Comparison of ENCODE assay signal across 8 cellular contexts in genomic region chr22:41543854-41544670, GRCh38. TPM values are rescaled to one million over a fixed set of nuclear protein-coding genes. Genes with fewer than 3 reads are reported as not detected.
DNase-seq lines count a peak whose midpoint lies in the region; ATAC-seq and TF ChIP-seq lines count a peak whose summit lies in the region.

Gene POLR3H (minus strand): TSS chr22:41544470. CDS start chr22:41544101, 369 bp downstream.

- H3K9me3 ChIP-seq in DND-41 (ENCODE audit: insufficient read depth, low read length, severe bottlenecking) (no peaks in the 10 kb centered on the region), KOPT-K1 (ENCODE audit: insufficient read depth, low read length, poor library complexity, severe bottlenecking) (no peaks in the 10 kb centered on the region), Peyer's patch (no peaks in the 10 kb centered on the region), esophagus muscularis mucosa (no peaks in the 10 kb centered on the region)

- H3K4me2 ChIP-seq in DND-41 (ENCODE audit: insufficient read depth, low read length): peak within 1 kb of the TSS; percentile 87

- peak within 1 kb of the TSS; percentile 81 for H3K9ac ChIP-seq in DND-41 (ENCODE audit: low read depth, low read length)

- H3K27ac ChIP-seq in DND-41 (ENCODE audit: low read length) (peak within 1 kb of the TSS; percentile 74), KOPT-K1 (ENCODE audit: low read depth, low read length, poor library complexity, severe bottlenecking) (peak within 1 kb of the TSS; percentile 64), Peyer's patch (peak within 1 kb of the TSS; percentile 64 to 88 (median 82)), esophagus muscularis mucosa (replicated peaks in 1 of 4) (peak within 1 kb of the TSS; percentile 89 to 93 (median 92))

- under 1% methylated on average over 50 of the region's 80 CpGs for WGBS in esophagus muscularis mucosa

- H3K36me3 ChIP-seq in DND-41 (ENCODE audit: insufficient read depth, low read length): peaks cover 26% of the 10 kb centered on the region
- H3K36me3 ChIP-seq in KOPT-K1 (ENCODE audit: insufficient read depth, low read length): peaks cover 37% of the 10 kb centered on the region
- H3K36me3 ChIP-seq in Peyer's patch: no peaks in the 10 kb centered on the region
- H3K36me3 ChIP-seq in esophagus muscularis mucosa: peaks cover 0 to 17% (median 11%) of the 10 kb centered on the region in 4 donors

- H4K20me1 ChIP-seq in DND-41 (ENCODE audit: insufficient read depth, low read length): peaks cover 38% of the 10 kb centered on the region; the same call in 1 of the 2 replicates

- TF ChIP-seq CTCF in DND-41 (IDR thresholded peaks at IDR 0.05; ENCODE audit: borderline replicate concordance, extremely low read depth, low read length, poor library complexity, severe bottlenecking) (peak; percentile 68), Peyer's patch (IDR thresholded peaks at IDR 0.05) (peak; percentile 44 to 69 (median 57)), esophagus muscularis mucosa (IDR thresholded peaks at IDR 0.05) (peak; percentile 63 to 72 (median 72))

- H3K4me3 ChIP-seq in DND-41 (ENCODE audit: low read depth in 1 of 2, low read length in 2 of 2) (peak within 1 kb of the TSS; percentile 68 to 80), Peyer's patch (peak within 1 kb of the TSS; percentile 65 to 97 (median 84)), esophagus muscularis mucosa (peak within 1 kb of the TSS; percentile 70 to 93 (median 76))

- peak in 1 of 2 donors; percentile 54 for TF ChIP-seq POLR2A in Peyer's patch (IDR thresholded peaks at IDR 0.05)
- peak; percentile 40 for TF ChIP-seq POLR2A in esophagus muscularis mucosa (IDR thresholded peaks at IDR 0.05; ENCODE audit: low read depth)

- peak; percentile 99 for DNase-seq in DND-41
- peak; percentile 97 to 99 (median 99) for DNase-seq in Peyer's patch
- peak; percentile 98 to 99 for DNase-seq in activated T-cell treated with anti-CD3 and anti-CD28 coated beads, Interleukin-2, amount 50 U/mL, for 48 hours
- peak; percentile 99 for DNase-seq in esophagus muscularis mucosa (ENCODE audit: extremely low spot score)
- DNase-seq in myocyte (ENCODE audit: low read depth): peak; percentile 98
- DNase-seq in stimulated activated CD8-positive, alpha-beta memory T cell treated with anti-CD3 and anti-CD28 coated beads, Interleukin-7, amount 100 ng/mL, for 48 hours (ENCODE audit: extremely low read depth in 1 of 2, low read depth in 1 of 2): peak; percentile 94 to 98

- H3K27me3 ChIP-seq in DND-41 (ENCODE audit: insufficient read depth, low read length, poor library complexity) (no peaks in the 10 kb centered on the region), Peyer's patch (no peaks in the 10 kb centered on the region), esophagus muscularis mucosa (no peaks in the 10 kb centered on the region)

- no peak for TF ChIP-seq EP300 in esophagus muscularis mucosa (IDR thresholded peaks at IDR 0.05)

- H3K4me1 ChIP-seq in DND-41 (ENCODE audit: insufficient read depth, low read length) (peaks cover 41% of the 10 kb centered on the region), Peyer's patch (peaks cover 0 to 34% (median 13%) of the 10 kb centered on the region in 4 donors), esophagus muscularis mucosa (peaks cover 20 to 54% (median 46%) of the 10 kb centered on the region in 4 donors)

- peaks cover 51% of the 10 kb centered on the region for H3K79me2 ChIP-seq in DND-41 (ENCODE audit: insufficient read depth, low read length)

- ATAC-seq in DND-41 (ENCODE audit: insufficient read depth, low read depth): peak; percentile 97
- peak; percentile 85 for ATAC-seq in GM21737 (IDR thresholded peaks at IDR 0.05; ENCODE audit: unreplicated experiment)

- intact Hi-C loops in esophagus muscularis mucosa (cut with DNase I): loop anchor here (2.0 kb wide), 1 partner anchor 77 kb away; the partner anchor contains the start of genes DESI1 and XRCC6

- H2AFZ ChIP-seq in DND-41 (ENCODE audit: low read depth, low read length): peak within 1 kb of the TSS; percentile 89

RNA-seq across cellular contexts. Expression of gene POLR3H, which starts in this region (rescaled TPM):
- total RNA-seq in Peyer's patch (10 to 100 TPM in 3 of 4 donors, 1 to 10 TPM in 1; 9.5 to 14.9 (median 13.0) TPM), esophagus muscularis mucosa (10 to 100 TPM; 20.9 to 28.2 (median 23.0) TPM), myocyte (22.0 and 23.8 TPM in 2 replicates)
- polyA plus RNA-seq in myocyte (2012): 50.0 TPM

Comparison
In these comparisons a context has a peak if more than half of its experiments do, and no peak if none do; other contexts are left out.
1. Peak in every context shown above with its lines: DNase-seq, ATAC-seq, H3K4me3 ChIP-seq and H3K27ac ChIP-seq.